Comparison of ENCODE assay signal across 1 cellular context in the genomic region with DNA sequence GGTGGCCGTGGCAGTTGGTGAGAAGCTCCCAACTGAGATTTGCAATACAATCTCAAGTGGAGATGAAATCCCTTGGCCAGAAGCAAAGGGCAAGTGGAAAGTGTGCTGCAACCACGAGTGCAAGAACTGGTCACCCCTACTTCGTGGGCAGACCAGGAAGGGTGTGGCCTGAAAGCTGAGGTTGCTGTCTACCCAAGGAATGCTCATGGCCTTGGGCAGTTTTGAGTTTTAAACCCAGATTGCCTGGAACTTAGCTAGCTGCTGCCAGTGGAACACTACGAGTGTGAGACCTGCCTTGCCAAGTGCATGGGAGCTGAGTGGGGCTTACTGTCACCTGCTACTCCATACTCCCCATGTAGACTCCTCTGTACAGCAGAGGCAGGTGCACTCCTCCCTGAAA.
TF ChIP-seq lines count a peak whose summit lies in the region.

No MANE protein-coding gene starts in this region.

TF ChIP-seq in H1, 55 proteins besides CTCF, POLR2A, EP300 and RAD21 (continued from another document):
- TF ChIP-seq MAX (IDR thresholded peaks at IDR 0.05) (no peak), SRF (IDR thresholded peaks at IDR 0.05; ENCODE audit: low read depth, low read length) (no peak), NANOG (IDR thresholded peaks at IDR 0.05; ENCODE audit: insufficient read depth, low read depth, low read length, poor library complexity, severe bottlenecking) (no peak), HDAC6 (IDR thresholded peaks at IDR 0.05; ENCODE audit: low read depth, low read length) (no peak), CHD1 (IDR thresholded peaks at IDR 0.05; ENCODE audit: low read depth, low read length) (no peak)
- TF ChIP-seq, protein P1, sequence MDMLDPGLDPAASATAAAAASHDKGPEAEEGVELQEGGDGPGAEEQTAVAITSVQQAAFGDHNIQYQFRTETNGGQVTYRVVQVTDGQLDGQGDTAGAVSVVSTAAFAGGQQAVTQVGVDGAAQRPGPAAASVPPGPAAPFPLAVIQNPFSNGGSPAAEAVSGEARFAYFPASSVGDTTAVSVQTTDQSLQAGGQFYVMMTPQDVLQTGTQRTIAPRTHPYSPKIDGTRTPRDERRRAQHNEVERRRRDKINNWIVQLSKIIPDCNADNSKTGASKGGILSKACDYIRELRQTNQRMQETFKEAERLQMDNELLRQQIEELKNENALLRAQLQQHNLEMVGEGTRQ (IDR thresholded peaks at IDR 0.05; ENCODE audit: low read length) = no peak
- TF ChIP-seq, protein P2, sequence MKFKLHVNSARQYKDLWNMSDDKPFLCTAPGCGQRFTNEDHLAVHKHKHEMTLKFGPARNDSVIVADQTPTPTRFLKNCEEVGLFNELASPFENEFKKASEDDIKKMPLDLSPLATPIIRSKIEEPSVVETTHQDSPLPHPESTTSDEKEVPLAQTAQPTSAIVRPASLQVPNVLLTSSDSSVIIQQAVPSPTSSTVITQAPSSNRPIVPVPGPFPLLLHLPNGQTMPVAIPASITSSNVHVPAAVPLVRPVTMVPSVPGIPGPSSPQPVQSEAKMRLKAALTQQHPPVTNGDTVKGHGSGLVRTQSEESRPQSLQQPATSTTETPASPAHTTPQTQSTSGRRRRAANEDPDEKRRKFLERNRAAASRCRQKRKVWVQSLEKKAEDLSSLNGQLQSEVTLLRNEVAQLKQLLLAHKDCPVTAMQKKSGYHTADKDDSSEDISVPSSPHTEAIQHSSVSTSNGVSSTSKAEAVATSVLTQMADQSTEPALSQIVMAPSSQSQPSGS (IDR thresholded peaks at IDR 0.05; ENCODE audit: low read length) = no peak
